In the genomic region with DNA sequence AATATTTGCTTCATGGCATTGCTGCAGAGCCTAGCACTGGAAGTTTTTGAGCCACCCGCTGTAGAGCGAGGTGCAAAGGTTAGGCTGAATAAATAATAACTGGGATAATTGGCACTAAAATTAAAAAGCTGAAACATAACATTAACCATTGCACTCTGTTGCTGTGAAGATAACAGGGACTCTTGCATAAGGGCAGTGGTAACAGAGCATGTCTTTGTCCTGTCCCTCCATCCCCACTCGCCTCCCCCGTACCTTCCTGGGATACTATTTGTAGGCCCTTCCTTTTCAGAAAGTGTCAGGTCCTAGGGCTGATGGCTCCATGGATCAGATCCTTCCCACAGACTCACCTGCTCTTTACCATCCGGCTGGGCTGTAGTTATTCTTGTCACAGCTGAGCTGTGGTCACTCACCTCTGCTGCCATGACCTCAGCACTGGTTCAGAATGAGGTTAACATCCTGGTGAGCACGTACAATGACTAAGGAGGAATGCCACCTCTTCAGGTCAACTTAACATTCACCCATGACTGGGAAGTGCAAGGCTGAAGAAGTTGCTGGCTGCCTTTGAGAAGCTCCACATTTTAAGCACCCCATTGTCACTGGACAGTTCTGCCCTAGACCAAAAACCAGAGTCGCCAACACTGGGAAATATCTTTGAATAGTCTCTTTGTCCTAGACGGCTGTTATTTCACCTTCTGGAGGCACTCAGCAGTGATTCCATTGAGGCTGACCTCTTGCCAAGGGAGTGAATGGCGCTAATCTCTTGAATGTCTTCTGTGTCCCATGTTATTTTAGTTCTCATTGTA, we compare ENCODE assay signal across 17 cellular contexts.
"Had no signal": no experiment of that assay in that cellular context is flagged by ENCODE, and none has a peak within 500 bp of the region (broad histone marks: within the 10 kb centered on the region; RNA-seq: fewer than 3 reads in every experiment).

No MANE protein-coding gene starts in this region.

- H3K9me3 ChIP-seq: left lung, neutrophil, thoracic aorta had no signal

- H3K27me3 ChIP-seq: left lung, neutrophil had no signal

- H3K4me3 ChIP-seq: dorsolateral prefrontal cortex, left lung, thoracic aorta had no signal

- H3K4me1 ChIP-seq: left lung had no signal

- H3K27ac ChIP-seq: dorsolateral prefrontal cortex, left lung, neutrophil, thoracic aorta had no signal

- H3K36me3 ChIP-seq: left lung, neutrophil, thoracic aorta had no signal

- DNase-seq: activated CD4-positive, alpha-beta memory T cell treated with anti-CD3 and anti-CD28 coated beads, Interleukin-2, amount 10 ng/mL, durations not matched to agents 7 days and 5 days; activated CD4-positive, alpha-beta T cell treated with anti-CD3 and anti-CD28 coated beads for 36 hours; activated CD8-positive, alpha-beta memory T cell treated with anti-CD3 and anti-CD28 coated beads, Interleukin-2, amount 10 ng/mL, durations not matched to agents 7 days and 5 days; activated naive CD4-positive, alpha-beta T cell treated with Interleukin-2 at 50 U/mL for 16 hours; activated naive CD8-positive, alpha-beta T cell treated with anti-CD3 and anti-CD28 coated beads, Interleukin-2, amount 10 ng/mL, durations not matched to agents 7 days and 5 days; amygdala; caudate nucleus; dorsolateral prefrontal cortex; foreskin melanocyte; glutamatergic neuron; hippocampal formation; islet precursor cell; left lung; mammary epithelial cell; stimulated activated naive B cell treated with anti-CD40 and anti-IgM and Interleukin-4, amounts not matched to agents 10 μg/mL and 1 μg/mL and 100 μg/mL, for 72 hours had no signal

- ATAC-seq: activated CD4-positive, alpha-beta T cell treated with anti-CD3 and anti-CD28 coated beads for 36 hours; activated CD8-positive, alpha-beta memory T cell treated with anti-CD3 and anti-CD28 coated beads, Interleukin-2, amount 10 ng/mL, durations not matched to agents 7 days and 5 days; left lung; stimulated activated naive B cell treated with anti-CD40 and anti-IgM and Interleukin-4, amounts not matched to agents 10 μg/mL and 1 μg/mL and 100 μg/mL, for 72 hours had no signal
